Comparison of ENCODE assay signal across 22 cellular contexts in genomic region chr21:35344582-35344981, GRCh38.
DNase-seq lines count a peak whose midpoint lies in the region; ATAC-seq, FAIRE-seq and TF ChIP-seq lines count a peak whose summit lies in the region.
"Had no signal": no experiment of that assay in that cellular context is flagged by ENCODE, and none has a peak within 500 bp of the region (broad histone marks: within the 10 kb centered on the region; RNA-seq: fewer than 3 reads in every experiment).

No MANE protein-coding gene starts in this region.

- H3K9ac ChIP-seq in mesendoderm (ENCODE audit: low read length): no peak overlapping the region
- H3K9ac ChIP-seq: BLaER1, GM23248, KMS-11 had no signal

- H3K4me3 ChIP-seq in mesendoderm (ENCODE audit: low read length): no peak overlapping the region
- no peak overlapping the region for H3K4me3 ChIP-seq in gastrocnemius medialis
- H3K4me3 ChIP-seq: BLaER1, GM23248, SJSA1 had no signal

- H3K79me1 ChIP-seq in mesendoderm (ENCODE audit: low read length): no peaks in the 10 kb centered on the region

- TF ChIP-seq POLR2A in GM12892 (IDR thresholded peaks at IDR 0.05; ENCODE audit: low read depth, low read length): no peak
- no peak for TF ChIP-seq POLR2A in gastrocnemius medialis (IDR thresholded peaks at IDR 0.05)

- FAIRE-seq in GM12892 (lab: Jason Lieb, UNC): peak; percentile 40
- FAIRE-seq: A204.1 had no signal

- no peak overlapping the region for H3K4me2 ChIP-seq in mesendoderm (ENCODE audit: low read length)
- H3K4me2 ChIP-seq: BLaER1, KMS-11 had no signal

- no peak overlapping the region for H2BK15ac ChIP-seq in mesendoderm (replicated peaks; ENCODE audit: low read depth)

- no peak overlapping the region for H2AK5ac ChIP-seq in mesendoderm (ENCODE audit: low read length)

- no peak overlapping the region for H3K56ac ChIP-seq in mesendoderm (ENCODE audit: low read length)

- peaks cover 70% of the 10 kb centered on the region for H3K4me1 Mint-ChIP-seq in activated T-cell treated with anti-CD3 and anti-CD28 coated beads, Interleukin-2, amount 50 U/mL, for 24 hours (ENCODE audit: low read depth)
- H3K4me1 Mint-ChIP-seq in activated T-cell treated with anti-CD3 and anti-CD28 coated beads, Interleukin-2, amount 50 U/mL, for 72 hours (ENCODE audit: low read depth): peaks cover 63% of the 10 kb centered on the region
- peaks cover 20% of the 10 kb centered on the region for H3K4me1 Mint-ChIP-seq in activated T-helper 17 cell treated with anti-CD3 and anti-CD28 coated beads, Interleukin-2, amount 50 U/mL, for 72 hours

- H3K79me2 ChIP-seq in mesendoderm (ENCODE audit: control insufficient read depth, insufficient read depth, low read length): no peaks in the 10 kb centered on the region

- peaks cover 4% of the 10 kb centered on the region for H3K9me3 Mint-ChIP-seq in activated T-cell treated with anti-CD3 and anti-CD28 coated beads, Interleukin-2, amount 50 U/mL, for 24 hours
- H3K9me3 Mint-ChIP-seq in activated T-cell treated with anti-CD3 and anti-CD28 coated beads, Interleukin-2, amount 50 U/mL, for 72 hours: peaks cover 2 to 4% of the 10 kb centered on the region in 2 donors
- H3K9me3 Mint-ChIP-seq in activated T-helper 17 cell treated with anti-CD3 and anti-CD28 coated beads, Interleukin-2, amount 50 U/mL, for 72 hours: no peaks in the 10 kb centered on the region
- H3K9me3 Mint-ChIP-seq: CD4-positive, CD25-positive, alpha-beta regulatory T cell; H9; HFFc6 had no signal

- in situ Hi-C loops in gastrocnemius medialis (cut with MboI; ENCODE audit: low sequenced_read_pairs in 4 of 4): no loop called here

- no peak for TF ChIP-seq CTCF in gastrocnemius medialis (IDR thresholded peaks at IDR 0.05 in 4 of 5, conservative IDR thresholded peaks at IDR 0.05 in 1 of 5)

- H3K36me3 ChIP-seq in mesendoderm (ENCODE audit: control insufficient read depth, insufficient read depth, low read length) (no peaks in the 10 kb centered on the region), gastrocnemius medialis (no peaks in the 10 kb centered on the region)
- H3K36me3 ChIP-seq: BLaER1, SJSA1 had no signal

- H3K27me3 Mint-ChIP-seq in activated T-cell treated with anti-CD3 and anti-CD28 coated beads, Interleukin-2, amount 50 U/mL, for 24 hours: no peaks in the 10 kb centered on the region
- peaks cover 17% of the 10 kb centered on the region for H3K27me3 Mint-ChIP-seq in activated T-cell treated with anti-CD3 and anti-CD28 coated beads, Interleukin-2, amount 50 U/mL, for 72 hours (ENCODE audit: low read depth)
- peaks cover 5% of the 10 kb centered on the region for H3K27me3 Mint-ChIP-seq in activated T-helper 17 cell treated with anti-CD3 and anti-CD28 coated beads, Interleukin-2, amount 50 U/mL, for 72 hours
- H3K27me3 Mint-ChIP-seq: CD4-positive, CD25-positive, alpha-beta regulatory T cell had no signal

- H3K18ac ChIP-seq in mesendoderm (ENCODE audit: low read length): no peak overlapping the region

- H3K36me3 Mint-ChIP-seq in activated T-cell treated with anti-CD3 and anti-CD28 coated beads, Interleukin-2, amount 50 U/mL, for 24 hours (ENCODE audit: low read depth): no peaks in the 10 kb centered on the region
- H3K36me3 Mint-ChIP-seq in activated T-cell treated with anti-CD3 and anti-CD28 coated beads, Interleukin-2, amount 50 U/mL, for 72 hours (ENCODE audit: insufficient read depth in 2 of 2): peaks cover 0 to 3% of the 10 kb centered on the region in 2 donors
- H3K36me3 Mint-ChIP-seq in activated T-helper 17 cell treated with anti-CD3 and anti-CD28 coated beads, Interleukin-2, amount 50 U/mL, for 72 hours (ENCODE audit: low read depth): no peaks in the 10 kb centered on the region
- H3K36me3 Mint-ChIP-seq: CD4-positive, CD25-positive, alpha-beta regulatory T cell had no signal

- no CpG with 5 or more reads among the region's 4 CpGs for WGBS in mesendoderm (ENCODE audit: extremely low coverage, insufficient coverage, low lambda C conversion rate)

- H3K4me1 ChIP-seq in mesendoderm (ENCODE audit: control insufficient read depth, low read depth, low read length) (no peaks in the 10 kb centered on the region), gastrocnemius medialis (no peaks in the 10 kb centered on the region)

- H3K4me3 Mint-ChIP-seq in activated T-cell treated with anti-CD3 and anti-CD28 coated beads, Interleukin-2, amount 50 U/mL, for 24 hours: no peak overlapping the region
- no peak overlapping the region for H3K4me3 Mint-ChIP-seq in activated T-cell treated with anti-CD3 and anti-CD28 coated beads, Interleukin-2, amount 50 U/mL, for 72 hours
- H3K4me3 Mint-ChIP-seq in activated T-helper 17 cell treated with anti-CD3 and anti-CD28 coated beads, Interleukin-2, amount 50 U/mL, for 72 hours: no peak overlapping the region
- H3K4me3 Mint-ChIP-seq: H9, HFFc6 had no signal

- no peaks in the 10 kb centered on the region for H3K9me3 ChIP-seq in gastrocnemius medialis
- H3K9me3 ChIP-seq: SJSA1 had no signal

- H3K23ac ChIP-seq in mesendoderm (ENCODE audit: low read length): no peak overlapping the region

- H4K5ac ChIP-seq in mesendoderm (ENCODE audit: low read length): no peak overlapping the region

- H2BK5ac ChIP-seq in mesendoderm (ENCODE audit: low read length): no peak overlapping the region

- intact Hi-C loops in gastrocnemius medialis (cut with DNase I; ENCODE audit: low total_unique reads): no loop called here

- H4K8ac ChIP-seq in mesendoderm (ENCODE audit: low read depth, low read length): no peak overlapping the region

- no peak overlapping the region for H3K4ac ChIP-seq in mesendoderm (ENCODE audit: low read depth, low read length)

- no peak overlapping the region for H2BK120ac ChIP-seq in mesendoderm (ENCODE audit: low read depth, low read length)

- H3K27ac ChIP-seq in mesendoderm (ENCODE audit: low read depth, low read length): peak overlapping the region; percentile 46
- no peak overlapping the region for H3K27ac ChIP-seq in gastrocnemius medialis
- H3K27ac ChIP-seq: BLaER1, GM23248, KMS-11, SJSA1 had no signal

- peak overlapping the region; percentile 99 for H3K27ac Mint-ChIP-seq in activated T-cell treated with anti-CD3 and anti-CD28 coated beads, Interleukin-2, amount 50 U/mL, for 24 hours
- H3K27ac Mint-ChIP-seq in activated T-cell treated with anti-CD3 and anti-CD28 coated beads, Interleukin-2, amount 50 U/mL, for 72 hours: no peak overlapping the region
- H3K27ac Mint-ChIP-seq in activated T-helper 17 cell treated with anti-CD3 and anti-CD28 coated beads, Interleukin-2, amount 50 U/mL, for 72 hours: peak overlapping the region; percentile 1
- H3K27ac Mint-ChIP-seq: H9, HFFc6 had no signal

- DNase-seq in activated T-cell treated with anti-CD3 and anti-CD28 coated beads, Interleukin-2, amount 50 U/mL, for 24 hours: no peak
- DNase-seq in activated T-cell treated with anti-CD3 and anti-CD28 coated beads, Interleukin-2, amount 50 U/mL, for 72 hours: no peak
- DNase-seq in GM12892 (ENCODE audit: insufficient read length) (no peak), mesendoderm (peak; percentile 79), H4 (ENCODE audit: low spot score) (no peak), gastrocnemius medialis (no peak)
- DNase-seq: CD4-positive, CD25-positive, alpha-beta regulatory T cell; DMS153; GM23248; H9; HFFc6; IMR-90; MM.1S; NCI-H2029; NCI-H526 treated with DMSO at 0.1 percent for 48 hours; Right ventricle myocardium superior; RPMI8226 had no signal

- H3K27me3 ChIP-seq in mesendoderm (ENCODE audit: insufficient read depth, low read length, poor library complexity) (no peaks in the 10 kb centered on the region), gastrocnemius medialis (no peaks in the 10 kb centered on the region)
- H3K27me3 ChIP-seq: BLaER1, SJSA1 had no signal

- ATAC-seq in activated T-cell treated with anti-CD3 and anti-CD28 coated beads, Interleukin-2, amount 50 U/mL, for 72 hours (replicated peaks in 1 of 2): no peak
- no peak for ATAC-seq in activated T-helper 17 cell treated with anti-CD3 and anti-CD28 coated beads, Interleukin-2, amount 50 U/mL, for 72 hours (replicated peaks)
- ATAC-seq in gastrocnemius medialis: no peak
